Comparison of ENCODE assay signal across 18 cellular contexts in the genomic region with DNA sequence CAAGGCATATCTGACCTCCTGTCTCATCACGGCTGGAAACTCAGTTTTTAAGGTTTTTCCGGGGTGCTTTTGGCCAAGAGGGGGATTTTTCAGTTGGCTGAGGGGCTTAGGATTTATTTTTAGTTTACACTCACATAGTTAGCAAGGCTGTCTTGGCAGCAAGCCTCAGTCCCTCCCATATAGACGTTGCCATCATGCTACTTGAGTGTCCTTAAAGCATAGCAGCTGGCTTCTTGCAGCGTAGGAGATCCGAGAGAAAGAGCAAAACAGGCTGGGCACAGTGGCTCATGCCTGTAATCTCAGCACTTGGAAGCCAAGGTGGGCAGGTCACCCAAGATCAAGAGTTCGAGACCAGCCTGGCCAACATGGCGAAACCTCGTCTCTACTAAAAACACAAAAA.
"Had no signal": no experiment of that assay in that cellular context is flagged by ENCODE, and none has a peak within 500 bp of the region (broad histone marks: within the 10 kb centered on the region; RNA-seq: fewer than 3 reads in every experiment).

No MANE protein-coding gene starts in this region.

- H3K36me3 Mint-ChIP-seq: naive thymus-derived CD4-positive, alpha-beta T cell; stimulated activated memory B cell treated with anti-CD40 and anti-IgM and Interleukin-4, amounts not matched to agents 10 μg/mL and 1 μg/mL and 100 μg/mL, for 72 hours had no signal

- H3K27me3 ChIP-seq: heart left ventricle, pancreas, testis, transverse colon had no signal

- H3K36me3 ChIP-seq: heart left ventricle, pancreas, transverse colon had no signal

- H3K4me1 ChIP-seq: heart left ventricle, pancreas, testis, transverse colon had no signal

- H3K9me3 Mint-ChIP-seq: central memory CD8-positive, alpha-beta T cell; stimulated activated memory B cell treated with anti-CD40 and anti-IgM and Interleukin-4, amounts not matched to agents 10 μg/mL and 1 μg/mL and 100 μg/mL, for 72 hours; stimulated activated naive CD8-positive, alpha-beta T cell treated with anti-CD3 and anti-CD28 coated beads, Interleukin-15, Interleukin-2, amounts not matched to agents 100 ng/mL and 50 ng/mL, for 24 hours had no signal

- H3K4me1 Mint-ChIP-seq: central memory CD8-positive, alpha-beta T cell; naive thymus-derived CD4-positive, alpha-beta T cell; stimulated activated memory B cell treated with anti-CD40 and anti-IgM and Interleukin-4, amounts not matched to agents 10 μg/mL and 1 μg/mL and 100 μg/mL, for 72 hours had no signal

- H3K27ac ChIP-seq: dorsolateral prefrontal cortex, heart left ventricle, pancreas, testis, transverse colon had no signal

- DNase-seq: cortex of kidney; dorsolateral prefrontal cortex; effector CD8-positive, alpha-beta T cell; heart left ventricle; islet precursor cell; left ventricle myocardium superior; mesendoderm; naive thymus-derived CD4-positive, alpha-beta T cell; nucleus accumbens; pancreas; right cardiac atrium; stimulated activated CD4-positive, alpha-beta T cell treated with anti-CD3 and anti-CD28 coated beads, Interleukin-4, amount 100 ng/mL, for 24 hours; testis; transverse colon had no signal

- H3K27ac Mint-ChIP-seq: naive thymus-derived CD4-positive, alpha-beta T cell; progenitor cell of endocrine pancreas; stimulated activated memory B cell treated with anti-CD40 and anti-IgM and Interleukin-4, amounts not matched to agents 10 μg/mL and 1 μg/mL and 100 μg/mL, for 72 hours; stimulated activated naive CD8-positive, alpha-beta T cell treated with anti-CD3 and anti-CD28 coated beads, Interleukin-15, Interleukin-2, amounts not matched to agents 100 ng/mL and 50 ng/mL, for 24 hours had no signal

- H3K4me3 ChIP-seq: dorsolateral prefrontal cortex, heart left ventricle, pancreas, testis, transverse colon had no signal

- H3K4me3 Mint-ChIP-seq: central memory CD8-positive, alpha-beta T cell; naive thymus-derived CD4-positive, alpha-beta T cell; stimulated activated memory B cell treated with anti-CD40 and anti-IgM and Interleukin-4, amounts not matched to agents 10 μg/mL and 1 μg/mL and 100 μg/mL, for 72 hours; stimulated activated naive CD8-positive, alpha-beta T cell treated with anti-CD3 and anti-CD28 coated beads, Interleukin-15, Interleukin-2, amounts not matched to agents 100 ng/mL and 50 ng/mL, for 24 hours had no signal

- ATAC-seq: heart left ventricle; left ventricle myocardium superior; naive thymus-derived CD4-positive, alpha-beta T cell; pancreas; right cardiac atrium; stimulated activated memory B cell treated with anti-CD40 and anti-IgM and Interleukin-4, amounts not matched to agents 10 μg/mL and 1 μg/mL and 100 μg/mL, for 72 hours had no signal

- H3K9me3 ChIP-seq: heart left ventricle, pancreas, testis, transverse colon had no signal
